In genomic region chr5:30866142-30866541, GRCh38 we compare ENCODE assay signal across 18 cellular contexts.
"Had no signal": no experiment of that assay in that cellular context is flagged by ENCODE, and none has a peak within 500 bp of the region (broad histone marks: within the 10 kb centered on the region; RNA-seq: fewer than 3 reads in every experiment).

No MANE protein-coding gene starts in this region.

- ATAC-seq: effector memory CD8-positive, alpha-beta T cell; left lung; natural killer cell treated with Interleukin-12 subunit alpha and Interleukin-12 subunit beta and Interleukin-15 and Interleukin-18, amount 100 ng/mL, for 72 hours had no signal

- H3K27me3 ChIP-seq: heart right ventricle, left lung, neural progenitor cell, ovary had no signal

- H3K27ac Mint-ChIP-seq: dendritic cell treated with granulocyte-macrophage colony-stimulating factor and Interleukin-4, amounts not matched to agents 40 ng/mL and 50 ng/mL, for 4 days; effector memory CD8-positive, alpha-beta T cell; natural killer cell treated with Interleukin-12 subunit alpha and Interleukin-12 subunit beta and Interleukin-15 and Interleukin-18, amount 100 ng/mL, for 72 hours; neural progenitor cell had no signal

- H3K4me3 ChIP-seq: heart right ventricle, left lung, lung, neural progenitor cell, ovary had no signal

- DNase-seq: effector memory CD8-positive, alpha-beta T cell; heart right ventricle; hypothalamus; islet precursor cell; left lung; mesenchymal stem cell; midbrain; nucleus accumbens; ovary; right cardiac atrium; small intestine; stimulated activated CD4-positive, alpha-beta T cell treated with anti-CD3 and anti-CD28 coated beads, Interleukin-12 subunit alpha, Interleukin-12 subunit beta, amount 100 ng/mL, for 4 hours; stimulated activated naive CD4-positive, alpha-beta T cell treated with Interleukin-2 at 50 U/mL for 16 hours; trophoblast cell had no signal

- H3K27me3 Mint-ChIP-seq: dendritic cell treated with granulocyte-macrophage colony-stimulating factor and Interleukin-4, amounts not matched to agents 40 ng/mL and 50 ng/mL, for 4 days; effector memory CD8-positive, alpha-beta T cell; natural killer cell treated with Interleukin-12 subunit alpha and Interleukin-12 subunit beta and Interleukin-15 and Interleukin-18, amount 100 ng/mL, for 72 hours had no signal

- H3K9me3 ChIP-seq: heart right ventricle, ovary had no signal

- H3K4me2 ChIP-seq: neural progenitor cell had no signal

- H2AFZ ChIP-seq: neural progenitor cell had no signal

- H3K4me1 ChIP-seq: left lung had no signal

- H3K4me3 Mint-ChIP-seq: dendritic cell treated with granulocyte-macrophage colony-stimulating factor and Interleukin-4, amounts not matched to agents 40 ng/mL and 50 ng/mL, for 4 days; effector memory CD8-positive, alpha-beta T cell; natural killer cell treated with Interleukin-12 subunit alpha and Interleukin-12 subunit beta and Interleukin-15 and Interleukin-18, amount 100 ng/mL, for 72 hours; neural progenitor cell had no signal

- H3K36me3 ChIP-seq: heart right ventricle, left lung, neural progenitor cell, ovary had no signal

- H3K27ac ChIP-seq: heart right ventricle, left lung, neural progenitor cell, ovary had no signal

- H3K9ac ChIP-seq: neural progenitor cell had no signal
